ENCODE assay signal across 8 cellular contexts in genomic region chr9:109315889-109316640, GRCh38. TPM values are rescaled to one million over a fixed set of nuclear protein-coding genes. Genes with fewer than 3 reads are reported as not detected.
DNase-seq lines count a peak whose midpoint lies in the region; ATAC-seq, FAIRE-seq and TF ChIP-seq lines count a peak whose summit lies in the region.

No MANE protein-coding gene starts in this region.

- H3K27ac Mint-ChIP-seq in endodermal cell = no peak overlapping the region

- TF ChIP-seq CTCF in endodermal cell (conservative IDR thresholded peaks at IDR 0.05) = no peak
- no peak for TF ChIP-seq CTCF in osteoblast (IDR thresholded peaks at IDR 0.05; ENCODE audit: extremely low read depth, low read depth, low read length)
- no peak for TF ChIP-seq CTCF in D721Med (IDR thresholded peaks at IDR 0.05; ENCODE audit: insufficient read depth, missing control alignments)

- H3K4me1 ChIP-seq in GM23248 (ENCODE audit: insufficient read depth) (peaks cover 10% of the 10 kb centered on the region), endodermal cell (ENCODE audit: control insufficient read depth, insufficient read depth, low read length) (no peaks in the 10 kb centered on the region), osteoblast (ENCODE audit: insufficient read depth, low read length) (peaks cover 27% of the 10 kb centered on the region), HAP-1 (peaks cover 38% of the 10 kb centered on the region)

- FAIRE-seq in D721Med (lab: Jason Lieb, UNC) = no peak

- peaks cover 20% of the 10 kb centered on the region for H3K4me1 Mint-ChIP-seq in endodermal cell

- peaks cover 20% of the 10 kb centered on the region for H3K27me3 Mint-ChIP-seq in endodermal cell (ENCODE audit: insufficient read depth)

- H3K27ac ChIP-seq in GM23248 (no peak overlapping the region), endodermal cell (ENCODE audit: low read depth, low read length) (no peak overlapping the region), osteoblast (ENCODE audit: low read depth, low read length) (no peak overlapping the region)

- H3K79me2 ChIP-seq in GM23248 (ENCODE audit: insufficient read depth) = no peaks in the 10 kb centered on the region
- H3K79me2 ChIP-seq in osteoblast (ENCODE audit: insufficient read depth, low read length) = no peaks in the 10 kb centered on the region

- no peak for ATAC-seq in GM21825 (IDR thresholded peaks at IDR 0.05; ENCODE audit: unreplicated experiment)

- H3K9ac ChIP-seq in GM23248 (no peak overlapping the region), endodermal cell (ENCODE audit: extremely low read depth, low read length, poor library complexity, severe bottlenecking) (no peak overlapping the region)

- H3K9me3 ChIP-seq in GM23248 (ENCODE audit: low read depth) = no peaks in the 10 kb centered on the region
- H3K9me3 ChIP-seq in endodermal cell (ENCODE audit: control insufficient read depth, low read length) = no peaks in the 10 kb centered on the region
- no peaks in the 10 kb centered on the region for H3K9me3 ChIP-seq in osteoblast (ENCODE audit: low read depth, low read length)
- H3K9me3 ChIP-seq in HAP-1 = no peaks in the 10 kb centered on the region; the same call in 1 of the 2 replicates

- no peaks in the 10 kb centered on the region for H3K9me2 ChIP-seq in GM23248 (ENCODE audit: insufficient read depth)

- no peaks in the 10 kb centered on the region for H3K9me3 Mint-ChIP-seq in endodermal cell

- in situ Hi-C loops in GM23248 (cut with MboI) = no loop called here
- in situ Hi-C loops in HAP-1 (cut with MboI; ENCODE audit: low sequenced_read_pairs) = loop anchor here (5.0 to 10.0 kb wide), 2 partner anchors 124 to 211 kb away; no protein-coding TSS in a partner anchor

- H4K20me1 ChIP-seq in GM23248 (ENCODE audit: insufficient read depth) (no peaks in the 10 kb centered on the region), osteoblast (ENCODE audit: insufficient read depth, low read length) (peaks cover 2% of the 10 kb centered on the region)

- H3K36me3 ChIP-seq in GM23248 (ENCODE audit: low read depth) (no peaks in the 10 kb centered on the region), endodermal cell (ENCODE audit: control insufficient read depth, insufficient read depth, low read length) (no peaks in the 10 kb centered on the region), osteoblast (ENCODE audit: insufficient read depth, low read length) (no peaks in the 10 kb centered on the region), HAP-1 (replicated peaks) (no peaks in the 10 kb centered on the region)

- peaks cover 7% of the 10 kb centered on the region for H3F3A ChIP-seq in GM23248 (ENCODE audit: insufficient read depth)

- DNase-seq in GM23248 (peak; percentile 99), NCI-H524 treated with DMSO at 0.1 percent for 48 hours (lab: John Stamatoyannopoulos, UW) (peak; percentile 79), endodermal cell (peak; percentile 61), osteoblast (ENCODE audit: insufficient read length, low spot score, missing footprints) (peak; percentile 95), HAP-1 (ENCODE audit: low spot score in 2 of 2) (no peak), D721Med (ENCODE audit: insufficient read length, low spot score) (no peak), cortex of kidney (lab: John Stamatoyannopoulos, UW) (no peak)

- no peak overlapping the region for H3K4me3 Mint-ChIP-seq in endodermal cell

- H3K27me3 ChIP-seq in GM23248 (replicated peaks; ENCODE audit: insufficient read depth) = 0 out of 2 replicates have a peak, but pooled peaks cover 5% of the 10 kb centered on the region
- peaks cover 22% of the 10 kb centered on the region for H3K27me3 ChIP-seq in endodermal cell (ENCODE audit: control insufficient read depth, insufficient read depth, low read length, poor library complexity, severe bottlenecking)
- H3K27me3 ChIP-seq in osteoblast (ENCODE audit: insufficient read depth, low read length) = peaks cover 13% of the 10 kb centered on the region
- H3K27me3 ChIP-seq in HAP-1 (ENCODE audit: low read depth) = no peaks in the 10 kb centered on the region

- 16 to 17% methylated on average over 14 of the region's 14 CpGs for WGBS in GM23248 (ENCODE audit: low coverage in 1 of 2, low lambda C conversion rate in 2 of 2, missing lambda C conversion rate in 2 of 2), 2 experiments
- WGBS in endodermal cell (ENCODE audit: insufficient coverage in 1 of 2, insufficient read length in 1 of 2), 2 experiments = 85 to 91% methylated on average over 13 to 14 of the region's 14 CpGs

- H3K4me3 ChIP-seq in GM23248 (no peak overlapping the region), endodermal cell (ENCODE audit: low read length) (no peak overlapping the region), osteoblast (ENCODE audit: insufficient read depth, low read length) (no peak overlapping the region), HAP-1 (no peak overlapping the region)

- H3K4me2 ChIP-seq in GM23248 (ENCODE audit: unreplicated experiment) = peak overlapping the region; percentile 39
- H3K4me2 ChIP-seq in osteoblast (ENCODE audit: insufficient read depth, low read length) = peak overlapping the region; percentile 50

- no peak overlapping the region for H2AFZ ChIP-seq in GM23248
- H2AFZ ChIP-seq in osteoblast (ENCODE audit: low read length) = no peak overlapping the region

- no peaks in the 10 kb centered on the region for H3K36me3 Mint-ChIP-seq in endodermal cell (ENCODE audit: low read depth)

RNA-seq across cellular contexts. Expression of gene EPB41L4B, which starts 4.8 kb away (rescaled TPM):
- 0.76 and 1.0 TPM in 2 replicates for total RNA-seq in GM23248 (2014; rRNA removed; shearing (Covaris generic))
- polyA plus RNA-seq in GM23248 (2016; fragmentation: Nextera tagmentation; extraction: Ambion mirVana) = 0.33 and 0.43 TPM in 2 replicates
- 1 to 10 TPM; 6.4 to 6.6 TPM for total RNA-seq in endodermal cell
- polyA plus RNA-seq in endodermal cell (2013, experiment 1 of 2) = 1.7 TPM
- 1.3 TPM for polyA plus RNA-seq in endodermal cell (2013, experiment 2 of 2)
- 2.1 and 2.2 TPM in 2 replicates for total RNA-seq in osteoblast

Comparison
In these comparisons a context has a peak if more than half of its experiments do, and no peak if none do; other contexts are left out.
1. DNase-seq: peak in GM23248 (single experiment), NCI-H524 treated with DMSO at 0.1 percent for 48 hours (single experiment), endodermal cell (single experiment) and osteoblast (single experiment); none in HAP-1 (0 of 2), D721Med (single experiment) and cortex of kidney (single experiment).